Comparison of ENCODE assay signal across 1 cellular context in the genomic region with DNA sequence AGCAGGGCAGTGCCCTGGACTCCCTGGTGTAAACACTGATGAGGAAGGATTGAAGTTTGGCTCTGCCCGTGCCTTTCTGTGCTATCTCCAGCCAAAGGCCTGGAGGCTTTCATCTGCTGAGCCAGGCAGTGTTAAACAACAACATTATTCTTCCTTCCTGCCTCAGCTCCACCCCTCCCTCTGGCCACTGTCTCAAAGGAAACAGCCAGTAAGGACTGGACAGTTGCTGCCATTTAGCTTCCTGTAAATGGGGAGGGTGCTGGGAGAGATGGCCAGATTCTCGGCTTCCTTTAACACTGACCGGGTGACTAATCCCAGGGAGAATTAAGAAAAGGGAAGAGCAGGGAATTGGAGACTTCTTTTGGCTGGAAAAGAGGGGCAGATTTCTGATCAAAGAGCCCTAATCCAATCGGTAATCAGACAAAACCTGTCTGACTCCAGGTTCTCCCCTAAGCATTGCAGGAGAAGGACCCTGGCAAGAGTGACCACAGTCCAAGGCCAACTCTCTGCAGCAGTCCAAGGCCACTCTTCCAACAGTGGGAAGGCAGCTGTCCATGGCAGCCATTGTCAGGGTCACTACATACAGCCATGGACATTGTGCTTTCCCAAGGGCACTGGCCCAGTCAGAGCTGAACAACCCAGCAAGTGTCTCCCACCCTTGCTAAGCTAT.
TF ChIP-seq lines count a peak whose summit lies in the region.

No MANE protein-coding gene starts in this region.

TF ChIP-seq in SK-N-SH, 30 proteins besides CTCF, POLR2A, EP300 and RAD21 (continued from another document):
- TF ChIP-seq, protein P1, sequence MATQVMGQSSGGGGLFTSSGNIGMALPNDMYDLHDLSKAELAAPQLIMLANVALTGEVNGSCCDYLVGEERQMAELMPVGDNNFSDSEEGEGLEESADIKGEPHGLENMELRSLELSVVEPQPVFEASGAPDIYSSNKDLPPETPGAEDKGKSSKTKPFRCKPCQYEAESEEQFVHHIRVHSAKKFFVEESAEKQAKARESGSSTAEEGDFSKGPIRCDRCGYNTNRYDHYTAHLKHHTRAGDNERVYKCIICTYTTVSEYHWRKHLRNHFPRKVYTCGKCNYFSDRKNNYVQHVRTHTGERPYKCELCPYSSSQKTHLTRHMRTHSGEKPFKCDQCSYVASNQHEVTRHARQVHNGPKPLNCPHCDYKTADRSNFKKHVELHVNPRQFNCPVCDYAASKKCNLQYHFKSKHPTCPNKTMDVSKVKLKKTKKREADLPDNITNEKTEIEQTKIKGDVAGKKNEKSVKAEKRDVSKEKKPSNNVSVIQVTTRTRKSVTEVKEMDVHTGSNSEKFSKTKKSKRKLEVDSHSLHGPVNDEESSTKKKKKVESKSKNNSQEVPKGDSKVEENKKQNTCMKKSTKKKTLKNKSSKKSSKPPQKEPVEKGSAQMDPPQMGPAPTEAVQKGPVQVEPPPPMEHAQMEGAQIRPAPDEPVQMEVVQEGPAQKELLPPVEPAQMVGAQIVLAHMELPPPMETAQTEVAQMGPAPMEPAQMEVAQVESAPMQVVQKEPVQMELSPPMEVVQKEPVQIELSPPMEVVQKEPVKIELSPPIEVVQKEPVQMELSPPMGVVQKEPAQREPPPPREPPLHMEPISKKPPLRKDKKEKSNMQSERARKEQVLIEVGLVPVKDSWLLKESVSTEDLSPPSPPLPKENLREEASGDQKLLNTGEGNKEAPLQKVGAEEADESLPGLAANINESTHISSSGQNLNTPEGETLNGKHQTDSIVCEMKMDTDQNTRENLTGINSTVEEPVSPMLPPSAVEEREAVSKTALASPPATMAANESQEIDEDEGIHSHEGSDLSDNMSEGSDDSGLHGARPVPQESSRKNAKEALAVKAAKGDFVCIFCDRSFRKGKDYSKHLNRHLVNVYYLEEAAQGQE (IDR thresholded peaks at IDR 0.05; ENCODE audit: low read depth, low read length), result no peak
- TF ChIP-seq RXRA (IDR thresholded peaks at IDR 0.05; ENCODE audit: borderline replicate concordance, low read depth), result no peak
- TF ChIP-seq, protein P2, sequence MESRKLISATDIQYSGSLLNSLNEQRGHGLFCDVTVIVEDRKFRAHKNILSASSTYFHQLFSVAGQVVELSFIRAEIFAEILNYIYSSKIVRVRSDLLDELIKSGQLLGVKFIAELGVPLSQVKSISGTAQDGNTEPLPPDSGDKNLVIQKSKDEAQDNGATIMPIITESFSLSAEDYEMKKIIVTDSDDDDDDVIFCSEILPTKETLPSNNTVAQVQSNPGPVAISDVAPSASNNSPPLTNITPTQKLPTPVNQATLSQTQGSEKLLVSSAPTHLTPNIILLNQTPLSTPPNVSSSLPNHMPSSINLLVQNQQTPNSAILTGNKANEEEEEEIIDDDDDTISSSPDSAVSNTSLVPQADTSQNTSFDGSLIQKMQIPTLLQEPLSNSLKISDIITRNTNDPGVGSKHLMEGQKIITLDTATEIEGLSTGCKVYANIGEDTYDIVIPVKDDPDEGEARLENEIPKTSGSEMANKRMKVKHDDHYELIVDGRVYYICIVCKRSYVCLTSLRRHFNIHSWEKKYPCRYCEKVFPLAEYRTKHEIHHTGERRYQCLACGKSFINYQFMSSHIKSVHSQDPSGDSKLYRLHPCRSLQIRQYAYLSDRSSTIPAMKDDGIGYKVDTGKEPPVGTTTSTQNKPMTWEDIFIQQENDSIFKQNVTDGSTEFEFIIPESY (IDR thresholded peaks at IDR 0.05; ENCODE audit: borderline replicate concordance, low read depth), result no peak
- TF ChIP-seq GABPA (IDR thresholded peaks at IDR 0.05; ENCODE audit: low read depth), result no peak
- TF ChIP-seq, protein P3, sequence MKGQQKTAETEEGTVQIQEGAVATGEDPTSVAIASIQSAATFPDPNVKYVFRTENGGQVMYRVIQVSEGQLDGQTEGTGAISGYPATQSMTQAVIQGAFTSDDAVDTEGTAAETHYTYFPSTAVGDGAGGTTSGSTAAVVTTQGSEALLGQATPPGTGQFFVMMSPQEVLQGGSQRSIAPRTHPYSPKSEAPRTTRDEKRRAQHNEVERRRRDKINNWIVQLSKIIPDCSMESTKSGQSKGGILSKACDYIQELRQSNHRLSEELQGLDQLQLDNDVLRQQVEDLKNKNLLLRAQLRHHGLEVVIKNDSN (IDR thresholded peaks at IDR 0.05; ENCODE audit: borderline replicate concordance, low read depth), result no peak
- TF ChIP-seq, protein P4, sequence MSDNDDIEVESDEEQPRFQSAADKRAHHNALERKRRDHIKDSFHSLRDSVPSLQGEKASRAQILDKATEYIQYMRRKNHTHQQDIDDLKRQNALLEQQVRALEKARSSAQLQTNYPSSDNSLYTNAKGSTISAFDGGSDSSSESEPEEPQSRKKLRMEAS (IDR thresholded peaks at IDR 0.05; ENCODE audit: low read depth), result no peak
- no peak for TF ChIP-seq FOXM1 (IDR thresholded peaks at IDR 0.05; ENCODE audit: low read depth)
- no peak for TF ChIP-seq SIN3A (IDR thresholded peaks at IDR 0.05; ENCODE audit: borderline replicate concordance, low read depth, low read length)
- TF ChIP-seq TAF1 (IDR thresholded peaks at IDR 0.05; ENCODE audit: borderline replicate concordance, low read depth, low read length), result no peak
- no peak for TF ChIP-seq NRF1 (IDR thresholded peaks at IDR 0.05; ENCODE audit: low read depth, low read length)
- TF ChIP-seq, protein P5, sequence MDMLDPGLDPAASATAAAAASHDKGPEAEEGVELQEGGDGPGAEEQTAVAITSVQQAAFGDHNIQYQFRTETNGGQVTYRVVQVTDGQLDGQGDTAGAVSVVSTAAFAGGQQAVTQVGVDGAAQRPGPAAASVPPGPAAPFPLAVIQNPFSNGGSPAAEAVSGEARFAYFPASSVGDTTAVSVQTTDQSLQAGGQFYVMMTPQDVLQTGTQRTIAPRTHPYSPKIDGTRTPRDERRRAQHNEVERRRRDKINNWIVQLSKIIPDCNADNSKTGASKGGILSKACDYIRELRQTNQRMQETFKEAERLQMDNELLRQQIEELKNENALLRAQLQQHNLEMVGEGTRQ (IDR thresholded peaks at IDR 0.05; ENCODE audit: borderline replicate concordance, low read depth, low read length), result no peak
- no peak for TF ChIP-seq TEAD4 (IDR thresholded peaks at IDR 0.05; ENCODE audit: borderline replicate concordance, insufficient read depth)
- TF ChIP-seq YY1 (IDR thresholded peaks at IDR 0.05; ENCODE audit: low read depth), result no peak
TF ChIP-seq in SK-N-SH: peak in this region for 0.
